ENCODE assay signal across 25 cellular contexts in genomic region chr20:8447262-8448120, GRCh38.
"Had no signal": no experiment of that assay in that cellular context is flagged by ENCODE, and none has a peak within 500 bp of the region (broad histone marks: within the 10 kb centered on the region; RNA-seq: fewer than 3 reads in every experiment).

No MANE protein-coding gene starts in this region.

- H3K27me3 ChIP-seq: adrenal gland, ascending aorta, colonic mucosa, esophagus squamous epithelium, gastrocnemius medialis, neural progenitor cell, right atrium auricular region, suprapubic skin, tibial nerve had no signal

- DNase-seq: activated CD4-positive, alpha-beta T cell treated with anti-CD3 and anti-CD28 coated beads for 4 hours; activated CD4-positive, alpha-beta T cell treated with anti-CD3 and anti-CD28 coated beads, Interleukin-2, amount 50 U/mL, for 48 hours; activated CD4-positive, CD25-positive, alpha-beta regulatory T cell; activated CD8-positive, alpha-beta memory T cell treated with anti-CD3 and anti-CD28 coated beads, Interleukin-2, amount 50 U/mL, for 48 hours; activated naive CD4-positive, alpha-beta T cell; activated T-cell treated with anti-CD3 and anti-CD28 coated beads, Interleukin-2, amount 50 U/mL, for 4 hours; adrenal gland; colonic mucosa; endodermal cell; esophagus squamous epithelium; gastrocnemius medialis; head of caudate nucleus; hypothalamus; left colon; naive thymus-derived CD8-positive, alpha-beta T cell; psoas muscle; stimulated activated CD4-positive, alpha-beta T cell treated with anti-CD3 and anti-CD28 coated beads, Interleukin-12 subunit alpha, Interleukin-12 subunit beta, amount 100 ng/mL, for 4 hours; stimulated activated CD4-positive, alpha-beta T cell treated with anti-CD3 and anti-CD28 coated beads, Interleukin-1b, Interleukin-23, amount 100 ng/mL, for 48 hours; stimulated activated naive CD8-positive, alpha-beta T cell treated with anti-CD3 and anti-CD28 coated beads, Interleukin-15, amount 100 ng/mL, for 72 hours; T-helper 17 cell had no signal

- H3K27ac ChIP-seq: adrenal gland, ascending aorta, colonic mucosa, esophagus squamous epithelium, gastrocnemius medialis, neural progenitor cell, psoas muscle, right atrium auricular region, suprapubic skin, tibial nerve had no signal

- H3K4me3 ChIP-seq: adrenal gland, ascending aorta, colonic mucosa, esophagus squamous epithelium, gastrocnemius medialis, neural progenitor cell, psoas muscle, right atrium auricular region, suprapubic skin, tibial nerve had no signal

- H3K36me3 ChIP-seq: adrenal gland, ascending aorta, colonic mucosa, esophagus squamous epithelium, gastrocnemius medialis, neural progenitor cell, right atrium auricular region, suprapubic skin, tibial nerve had no signal

- H3K4me1 ChIP-seq: adrenal gland, ascending aorta, colonic mucosa, esophagus squamous epithelium, neural progenitor cell, psoas muscle, right atrium auricular region, suprapubic skin, tibial nerve had no signal

- H3K9me3 ChIP-seq: adrenal gland, ascending aorta, colonic mucosa, esophagus squamous epithelium, gastrocnemius medialis, psoas muscle, right atrium auricular region, suprapubic skin, tibial nerve had no signal
